1 cellular context compared by ENCODE assay signal in genomic region chr10:23198940-23199767, GRCh38.
A peak's percentile ranks its signal among the peaks of the same experiment; 100 is the strongest.
TF ChIP-seq lines count a peak whose summit lies in the region.

No MANE protein-coding gene starts in this region.

TF ChIP-seq in HEK293, 187 proteins besides CTCF, POLR2A, EP300 and RAD21 (continued from another document):
- TF ChIP-seq SCRT2 (tag by site-specific recombination; IDR thresholded peaks at IDR 0.05) (peak; percentile 95), GLIS1 (tag by site-specific recombination; IDR thresholded peaks at IDR 0.05) (peak; percentile 83), ZNF600 (tag by site-specific recombination; IDR thresholded peaks at IDR 0.05) (peak; percentile 75), SP3 (tag by site-specific recombination; IDR thresholded peaks at IDR 0.05) (no peak), KLF10 (tag by site-specific recombination; IDR thresholded peaks at IDR 0.05) (no peak), SCRT1 (tag by site-specific recombination; IDR thresholded peaks at IDR 0.05; ENCODE audit: borderline replicate concordance) (peak; percentile 91), ZBTB26 (tag by site-specific recombination; optimal IDR thresholded peaks at IDR 0.05) (peak; percentile 47)
TF ChIP-seq in HEK293: peak in this region for 11.
